9 cellular contexts compared by ENCODE assay signal in the genomic region with DNA sequence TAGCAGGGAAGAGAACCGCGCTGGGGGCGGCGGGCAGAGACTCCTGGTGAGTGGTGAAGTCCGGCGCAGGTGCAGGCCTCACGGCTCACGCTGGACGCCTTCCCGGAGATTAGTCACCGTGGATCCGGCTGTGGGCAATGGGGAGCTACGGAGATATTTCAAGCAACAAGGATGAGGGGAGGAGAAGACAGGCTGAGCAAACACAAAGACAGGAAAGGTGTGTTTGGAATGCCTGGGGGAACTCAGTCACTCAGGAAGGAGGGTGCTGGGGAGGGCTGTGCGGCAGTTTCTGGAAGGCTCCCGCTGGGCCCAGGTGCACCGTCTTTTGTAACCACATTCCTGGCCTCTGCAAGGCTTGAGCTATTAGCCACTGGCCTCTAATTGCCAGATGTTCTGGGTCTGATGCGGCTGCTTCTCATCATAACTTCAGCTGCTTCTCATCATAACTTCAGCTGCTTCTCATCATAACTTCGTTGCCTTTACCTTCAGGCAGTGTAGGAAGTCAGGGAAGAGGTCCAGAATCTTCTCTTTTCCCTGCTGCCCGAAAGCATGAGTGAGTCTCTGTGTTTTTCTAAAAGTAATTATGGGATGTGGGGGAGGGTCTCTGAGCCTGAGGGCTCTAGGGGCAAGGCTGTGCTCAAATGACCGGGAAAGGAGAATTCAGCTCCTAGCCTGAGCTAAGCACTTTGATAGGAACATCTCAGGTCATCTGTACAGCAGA.
DNase-seq lines count a peak whose midpoint lies in the region; ATAC-seq, FAIRE-seq and TF ChIP-seq lines count a peak whose summit lies in the region.
"Had no signal": no experiment of that assay in that cellular context is flagged by ENCODE, and none has a peak within 500 bp of the region (broad histone marks: within the 10 kb centered on the region; RNA-seq: fewer than 3 reads in every experiment).

No MANE protein-coding gene starts in this region.

- no peak overlapping the region for H4K8ac ChIP-seq in IMR-90 (ENCODE audit: low read depth in 2 of 2, low read length in 2 of 2)

- no peaks in the 10 kb centered on the region for H3K9me3 Mint-ChIP-seq in activated CD8-positive, alpha-beta memory T cell treated with anti-CD3 and anti-CD28 coated beads, Interleukin-2, amount 10 ng/mL, durations not matched to agents 7 days and 5 days (ENCODE audit: low read depth)

- peak overlapping the region; percentile 88 for H2AK9ac ChIP-seq in IMR-90 (replicated peaks; ENCODE audit: low read depth, low read length, poor library complexity)

- H2BK15ac ChIP-seq in IMR-90 (ENCODE audit: low read depth, low read length) = no peak overlapping the region

- intact Hi-C loops in IMR-90 (cut with micrococcal nuclease) (no loop called here), kidney (cut with DNase I) (no loop called here), transverse colon (cut with DNase I; ENCODE audit: low total_unique reads) (no loop called here)

- H3K9me3 ChIP-seq in IMR-90 (ENCODE audit: control insufficient read depth, insufficient read depth, low read length) = peaks cover 5% of the 10 kb centered on the region
- no peaks in the 10 kb centered on the region for H3K9me3 ChIP-seq in kidney (ENCODE audit: control insufficient read depth in 1 of 2, low read length in 2 of 2)
- H3K9me3 ChIP-seq in transverse colon = no peaks in the 10 kb centered on the region

- H3K27me3 ChIP-seq in IMR-90 (ENCODE audit: control insufficient read depth, insufficient read depth, low read length) (no peaks in the 10 kb centered on the region), transverse colon (no peaks in the 10 kb centered on the region)

- H4K5ac ChIP-seq in IMR-90 (ENCODE audit: low read depth, low read length) = no peak overlapping the region

- no peak overlapping the region for H3K4me3 Mint-ChIP-seq in activated CD8-positive, alpha-beta memory T cell treated with anti-CD3 and anti-CD28 coated beads, Interleukin-2, amount 10 ng/mL, durations not matched to agents 7 days and 5 days

- peak overlapping the region; percentile 4; the same call in 1 of the 2 replicates for H4K91ac ChIP-seq in IMR-90 (ENCODE audit: insufficient read depth, low read depth, low read length)

- no peak overlapping the region for H3K27ac ChIP-seq in IMR-90 (ENCODE audit: insufficient read depth, low read length)
- H3K27ac ChIP-seq in kidney (ENCODE audit: low read depth in 2 of 2, low read length in 2 of 2) = no peak overlapping the region
- peak overlapping the region in 3 of 4 donors; percentile 17 to 42 (median 41) for H3K27ac ChIP-seq in transverse colon

- TF ChIP-seq EP300 in transverse colon (IDR thresholded peaks at IDR 0.05; ENCODE audit: low read depth) = no peak

- BruUV-seq in IMR-90 (replicated peaks; lab: Mats Ljungman, UMichigan) = no TSS peak

- DNase-seq in IMR-90 (peak; percentile 82), T47D (ENCODE audit: low read depth in 1 of 2, low spot score in 1 of 2) (peak; percentile 33 to 98), kidney (peak; percentile 88), transverse colon (no peak), NOMO-1 (lab: John Stamatoyannopoulos, UW; ENCODE audit: unreplicated experiment in 2 of 2) (no peak), NCI-H345 (lab: John Stamatoyannopoulos, UW) (no peak)
- no peak for DNase-seq in activated CD8-positive, alpha-beta memory T cell treated with anti-CD3 and anti-CD28 coated beads, Interleukin-2, amount 10 ng/mL, durations not matched to agents 7 days and 5 days
- DNase-seq: NCI-H1930 had no signal

- in situ Hi-C loops in IMR-90 (cut with MboI; ENCODE audit: low sequenced_read_pairs) (no loop called here), T47D (cut with HindIII; ENCODE audit: low pct_unique_long_range_greater_than_20kb, low sequenced_read_pairs) (no loop called here), transverse colon (cut with MboI; ENCODE audit: low pct_ligation_motif_present in 1 of 4, low pct_unique_long_range_greater_than_20kb in 1 of 4, low sequenced_read_pairs in 3 of 4) (no loop called here)

- WGBS in IMR-90 (ENCODE audit: extremely low coverage in 2 of 2, insufficient read length in 1 of 2), 2 experiments = 70% methylated on average over 8 of the region's 20 CpGs; no CpG with 5 or more reads in 1 of the 2 experiments
- WGBS in transverse colon (ENCODE audit: low coverage in 1 of 2), 2 donors = 67 to 77% methylated on average over 16 to 20 of the region's 20 CpGs

- H3K9ac ChIP-seq in IMR-90 (ENCODE audit: low read depth, low read length) (no peak overlapping the region), kidney (ENCODE audit: low read length in 2 of 2) (no peak overlapping the region)

- H3K36me3 Mint-ChIP-seq in activated CD8-positive, alpha-beta memory T cell treated with anti-CD3 and anti-CD28 coated beads, Interleukin-2, amount 10 ng/mL, durations not matched to agents 7 days and 5 days = no peaks in the 10 kb centered on the region

- peak overlapping the region; percentile 31; the same call in 1 of the 2 replicates for H2AK5ac ChIP-seq in IMR-90 (ENCODE audit: low read depth, low read length)

- H3K4me1 Mint-ChIP-seq in activated CD8-positive, alpha-beta memory T cell treated with anti-CD3 and anti-CD28 coated beads, Interleukin-2, amount 10 ng/mL, durations not matched to agents 7 days and 5 days = no peaks in the 10 kb centered on the region

- peaks cover 5% of the 10 kb centered on the region; the same call in 1 of the 2 replicates for H3K36me3 ChIP-seq in IMR-90 (ENCODE audit: control insufficient read depth, insufficient read depth, low read length)
- H3K36me3 ChIP-seq in kidney (ENCODE audit: control insufficient read depth in 1 of 2, insufficient read depth in 2 of 2, low read length in 2 of 2) = no peaks in the 10 kb centered on the region
- no peaks in the 10 kb centered on the region for H3K36me3 ChIP-seq in transverse colon

- H3K27me3 Mint-ChIP-seq in activated CD8-positive, alpha-beta memory T cell treated with anti-CD3 and anti-CD28 coated beads, Interleukin-2, amount 10 ng/mL, durations not matched to agents 7 days and 5 days = no peaks in the 10 kb centered on the region

- no peak overlapping the region for H2BK120ac ChIP-seq in IMR-90 (ENCODE audit: low read depth, low read length)

- POLR2A ChIA-PET in IMR-90 (lab: Charles Lee; ENCODE audit: unreplicated experiment) = no interaction called here

- H3K79me1 ChIP-seq in IMR-90 (ENCODE audit: low read depth in 1 of 2, low read length in 2 of 2) = peaks cover 0 to 9% of the 10 kb centered on the region in 2 experiments; a peak in 2 of 4 replicates

- no peak overlapping the region for H3K4me2 ChIP-seq in IMR-90 (ENCODE audit: low read depth, low read length)

- no peak overlapping the region; the same call in none of the 2 replicates for H2BK20ac ChIP-seq in IMR-90 (ENCODE audit: low read depth, low read length)

- H3K4me3 ChIP-seq in IMR-90 (ENCODE audit: insufficient read depth, low read depth, low read length) (no peak overlapping the region), kidney (ENCODE audit: low read length in 2 of 2) (no peak overlapping the region), transverse colon (no peak overlapping the region)

- no peak for TF ChIP-seq RAD21 in IMR-90 (IDR thresholded peaks at IDR 0.05; ENCODE audit: low read length)

- H3K14ac ChIP-seq in IMR-90 (replicated peaks; ENCODE audit: low read depth, low read length) = peak overlapping the region; percentile 5; the same call in 1 of the 2 replicates

- no peak for FAIRE-seq in kidney (lab: Jason Lieb, UNC)
- FAIRE-seq: frontal cortex had no signal

- H2BK5ac ChIP-seq in IMR-90 (ENCODE audit: low read depth, low read length, poor library complexity, severe bottlenecking) = no peak overlapping the region

- peak overlapping the region; percentile 11; the same call in 1 of the 2 replicates for H3K4ac ChIP-seq in IMR-90 (ENCODE audit: low read depth, low read length)

- H3K4me1 ChIP-seq in IMR-90 (ENCODE audit: control insufficient read depth, insufficient read depth, low read length) (peaks cover 2% of the 10 kb centered on the region), kidney (ENCODE audit: control insufficient read depth in 1 of 2, insufficient read depth in 1 of 2, low read depth in 1 of 2, low read length in 2 of 2) (no peaks in the 10 kb centered on the region), transverse colon (peaks cover 0 to 13% (median 0%) of the 10 kb centered on the region in 4 donors)

- CTCF ChIA-PET in IMR-90 (lab: Yijun Ruan, JAX) = interaction anchor here (2.0 kb wide), 1 partner anchor 125 kb away, joined by 6 read pairs; no protein-coding TSS in a partner anchor
- CTCF ChIA-PET in activated CD8-positive, alpha-beta memory T cell treated with anti-CD3 and anti-CD28 coated beads, Interleukin-2, amount 10 ng/mL, durations not matched to agents 7 days and 5 days (lab: Charles Lee) = no interaction called here

- H3K56ac ChIP-seq in IMR-90 (ENCODE audit: extremely low read depth, insufficient read depth, low read length) = no peak overlapping the region

- H3K27ac Mint-ChIP-seq in activated CD8-positive, alpha-beta memory T cell treated with anti-CD3 and anti-CD28 coated beads, Interleukin-2, amount 10 ng/mL, durations not matched to agents 7 days and 5 days = no peak overlapping the region

- peak; percentile 43 for ATAC-seq in IMR-90 (ENCODE audit: low read depth)
- ATAC-seq in activated CD8-positive, alpha-beta memory T cell treated with anti-CD3 and anti-CD28 coated beads, Interleukin-2, amount 10 ng/mL, durations not matched to agents 7 days and 5 days = no peak

- H3K18ac ChIP-seq in IMR-90 (ENCODE audit: low read depth, low read length) = no peak overlapping the region

- peaks cover 4% of the 10 kb centered on the region; the same call in 1 of the 2 replicates for H4K20me1 ChIP-seq in IMR-90 (ENCODE audit: insufficient read depth, low read length)

- dilution Hi-C loops in IMR-90 (cut with HindIII; ENCODE audit: low sequenced_read_pairs, unreplicated experiment) = no loop called here

- no peak overlapping the region for H3K23ac ChIP-seq in IMR-90 (ENCODE audit: low read depth, low read length)

- H2AFZ ChIP-seq in IMR-90 (replicated peaks; ENCODE audit: low read length, poor library complexity) = peak overlapping the region; percentile 10

- TF ChIP-seq POLR2A in IMR-90 (IDR thresholded peaks at IDR 0.05; ENCODE audit: low read depth, low read length) (no peak), transverse colon (IDR thresholded peaks at IDR 0.05) (no peak)

- TF ChIP-seq CTCF in IMR-90 (conservative IDR thresholded peaks at IDR 0.05; ENCODE audit: low read depth, low read length) (no peak), kidney (IDR thresholded peaks at IDR 0.05; ENCODE audit: borderline replicate concordance, extremely low read depth, insufficient read depth) (no peak), transverse colon (IDR thresholded peaks at IDR 0.05) (no peak)

- H3K9me1 ChIP-seq in IMR-90 (ENCODE audit: insufficient read depth, low read length) = peaks cover 9% of the 10 kb centered on the region; the same call in 1 of the 2 replicates

TF ChIP-seq in IMR-90, 13 proteins besides CTCF, POLR2A, EP300 and RAD21 (continues in another document):
- TF ChIP-seq CHD1 (IDR thresholded peaks at IDR 0.05; ENCODE audit: low read depth, low read length) (no peak), CEBPB (IDR thresholded peaks at IDR 0.05; ENCODE audit: low read depth, low read length) (no peak), NFE2L2 (IDR thresholded peaks at IDR 0.05; ENCODE audit: low read depth, low read length) (no peak), MXI1 (IDR thresholded peaks at IDR 0.05; ENCODE audit: borderline replicate concordance, low read depth, low read length) (no peak), MAZ (IDR thresholded peaks at IDR 0.05; ENCODE audit: borderline replicate concordance, low read depth, low read length) (no peak)

Comparison
In these comparisons a context has a peak if more than half of its experiments do, and no peak if none do; other contexts are left out.
1. DNase-seq: peak in IMR-90 (single experiment), T47D (2 of 2) and kidney (single experiment); none in transverse colon (single experiment), activated CD8-positive, alpha-beta memory T cell treated with anti-CD3 and anti-CD28 coated beads, Interleukin-2, amount 10 ng/mL, durations not matched to agents 7 days and 5 days (single experiment), NOMO-1 (0 of 2) and NCI-H345 (single experiment).
2. H3K27ac ChIP-seq: peak in transverse colon (3 of 4); none in IMR-90 (single experiment) and kidney (0 of 2).